17 cellular contexts compared by ENCODE assay signal in genomic region chr2:37641582-37642111, GRCh38. TPM values are rescaled to one million over a fixed set of nuclear protein-coding genes. Genes with fewer than 3 reads are reported as not detected.
DNase-seq lines count a peak whose midpoint lies in the region; ATAC-seq and TF ChIP-seq lines count a peak whose summit lies in the region.
"Had no signal": no experiment of that assay in that cellular context is flagged by ENCODE, and none has a peak within 500 bp of the region (broad histone marks: within the 10 kb centered on the region; RNA-seq: fewer than 3 reads in every experiment).

No MANE protein-coding gene starts in this region.

- H3K4me1 Mint-ChIP-seq in MCF 10A (ENCODE audit: insufficient read depth, unreplicated experiment) = peaks cover 28% of the 10 kb centered on the region

- H3K27me3 Mint-ChIP-seq in MCF 10A (ENCODE audit: insufficient read depth, unreplicated experiment) = no peaks in the 10 kb centered on the region
- H3K27me3 Mint-ChIP-seq: activated CD4-positive, alpha-beta T cell treated with anti-CD3 and anti-CD28 coated beads, Interleukin-2, amount 10 ng/mL, durations not matched to agents 7 days and 5 days; activated naive CD4-positive, alpha-beta T cell treated with anti-CD3 and anti-CD28 coated beads, Interleukin-2, amount 10 ng/mL, durations not matched to agents 7 days and 5 days had no signal

- DNase-seq in EL (peak; percentile 83), glomerular visceral epithelial cell (ENCODE audit: extremely low spot score) (peak; percentile 47), amygdala (lab: John Stamatoyannopoulos, UW) (no peak), NCI-H82 (lab: John Stamatoyannopoulos, UW) (no peak), MCF 10A (ENCODE audit: unreplicated experiment) (no peak)
- no peak for DNase-seq in effector CD4-positive, alpha-beta T cell
- DNase-seq: activated CD4-positive, alpha-beta T cell treated with anti-CD3 and anti-CD28 coated beads, Interleukin-2, amount 10 ng/mL, durations not matched to agents 7 days and 5 days; activated naive CD4-positive, alpha-beta T cell treated with anti-CD3 and anti-CD28 coated beads, Interleukin-2, amount 10 ng/mL, durations not matched to agents 7 days and 5 days; C1 segment of cervical spinal cord; colonic mucosa; NCI-H1105; stimulated activated CD4-positive, alpha-beta T cell treated with anti-CD3 and anti-CD28 coated beads, Interleukin-15, amount 100 ng/mL, for 24 hours; stimulated activated CD8-positive, alpha-beta memory T cell treated with anti-CD3 and anti-CD28 coated beads, Interleukin-4, amount 100 ng/mL, for 48 hours; SW 1271 had no signal

- BruUV-seq in MCF 10A (replicated peaks; lab: Mats Ljungman, UMichigan) = no TSS peak

- intact Hi-C loops in MCF 10A (cut with micrococcal nuclease) = no loop called here

- peaks cover 31% of the 10 kb centered on the region for H3K79me2 ChIP-seq in ACC112 (ENCODE audit: control insufficient read depth, insufficient read depth, low read length, unreplicated experiment)

- peaks cover 65% of the 10 kb centered on the region for H3K4me1 ChIP-seq in ACC112 (ENCODE audit: control insufficient read depth, insufficient read depth, low read length, unreplicated experiment)
- H3K4me1 ChIP-seq: colonic mucosa, neural progenitor cell had no signal

- no peak overlapping the region for H3K27ac Mint-ChIP-seq in MCF 10A (ENCODE audit: low read depth, unreplicated experiment)
- H3K27ac Mint-ChIP-seq: activated CD4-positive, alpha-beta T cell treated with anti-CD3 and anti-CD28 coated beads, Interleukin-2, amount 10 ng/mL, durations not matched to agents 7 days and 5 days; activated naive CD4-positive, alpha-beta T cell treated with anti-CD3 and anti-CD28 coated beads, Interleukin-2, amount 10 ng/mL, durations not matched to agents 7 days and 5 days; neural progenitor cell had no signal

- no peaks in the 10 kb centered on the region for H3K9me3 Mint-ChIP-seq in MCF 10A (ENCODE audit: unreplicated experiment)
- H3K9me3 Mint-ChIP-seq: neural progenitor cell had no signal

- peaks cover 67% of the 10 kb centered on the region for H3K36me3 Mint-ChIP-seq in MCF 10A (ENCODE audit: insufficient read depth, unreplicated experiment)

- H3K4me3 Mint-ChIP-seq in MCF 10A (ENCODE audit: unreplicated experiment) = no peak overlapping the region
- H3K4me3 Mint-ChIP-seq: activated CD4-positive, alpha-beta T cell treated with anti-CD3 and anti-CD28 coated beads, Interleukin-2, amount 10 ng/mL, durations not matched to agents 7 days and 5 days; activated naive CD4-positive, alpha-beta T cell treated with anti-CD3 and anti-CD28 coated beads, Interleukin-2, amount 10 ng/mL, durations not matched to agents 7 days and 5 days; neural progenitor cell had no signal

- peak overlapping the region; percentile 78 for H3K27ac ChIP-seq in ACC112 (ENCODE audit: low read depth, low read length)
- H3K27ac ChIP-seq: colonic mucosa, neural progenitor cell had no signal

- no peak for TF ChIP-seq CTCF in MCF 10A (IDR thresholded peaks at IDR 0.05; ENCODE audit: unreplicated experiment)

- peak; percentile 27 for ATAC-seq in SK-N-SH treated with all-trans-retinoic acid at 6 μM for 48 hours

- no peaks in the 10 kb centered on the region for H3K27me3 ChIP-seq in ACC112 (ENCODE audit: insufficient read depth, low read length)
- H3K27me3 ChIP-seq: colonic mucosa, neural progenitor cell had no signal

- H3K36me3 ChIP-seq in ACC112 (ENCODE audit: insufficient read depth, low read length) = peaks cover 36% of the 10 kb centered on the region
- H3K36me3 ChIP-seq: colonic mucosa, neural progenitor cell had no signal

- CTCF ChIA-PET in MCF 10A (lab: Yijun Ruan, JAX) = interaction anchor here (0.7 kb wide), 1 partner anchor 41 kb away, joined by 3 read pairs; no protein-coding TSS in a partner anchor

- H2AFZ ChIP-seq in ACC112 (ENCODE audit: low read length, unreplicated experiment) = no peak overlapping the region
- H2AFZ ChIP-seq: neural progenitor cell had no signal

- POLR2A ChIA-PET in MCF 10A (lab: Yijun Ruan, JAX) = interaction anchor here (0.6 to 1.9 kb wide), 3 partner anchors 11 to 1003 kb away, joined by 3 to 5 read pairs (median 4); no protein-coding TSS in a partner anchor

- peak overlapping the region; percentile 26; the same call in 1 of the 2 replicates for H3K4me3 ChIP-seq in ACC112 (ENCODE audit: low read depth, low read length)
- H3K4me3 ChIP-seq: colonic mucosa, neural progenitor cell had no signal

TF ChIP-seq in SK-N-SH treated with all-trans-retinoic acid at 6 μM for 48 hours, 23 proteins besides CTCF, POLR2A, EP300 and RAD21:
- no peak for TF ChIP-seq ZFP30 (CRISPR knock-in tag; IDR thresholded peaks at IDR 0.05)
- TF ChIP-seq TOX (CRISPR knock-in tag; IDR thresholded peaks at IDR 0.05; ENCODE audit: borderline replicate concordance) = 0 out of 2 replicates have a peak, but pooled peaks have one; percentile 0
- no peak for TF ChIP-seq GLIS3 (CRISPR knock-in tag; IDR thresholded peaks at IDR 0.05)
- peak; percentile 82 for TF ChIP-seq TSHZ2 (CRISPR knock-in tag; IDR thresholded peaks at IDR 0.05)
- TF ChIP-seq POU6F1 (CRISPR knock-in tag; IDR thresholded peaks at IDR 0.05; ENCODE audit: borderline replicate concordance, low read depth) = 0 out of 2 replicates have a peak, but pooled peaks have one; percentile 44
- TF ChIP-seq ZFP3 (CRISPR knock-in tag; IDR thresholded peaks at IDR 0.05) = no peak
- TF ChIP-seq ZNF565 (CRISPR knock-in tag; conservative IDR thresholded peaks at IDR 0.05; ENCODE audit: low read depth) = peak; percentile 68; the same call in 1 of the 2 replicates
- peak; percentile 28; the same call in 1 of the 2 replicates for TF ChIP-seq BACH2 (CRISPR knock-in tag; IDR thresholded peaks at IDR 0.05; ENCODE audit: borderline replicate concordance)
- TF ChIP-seq ESRRG (CRISPR knock-in tag; IDR thresholded peaks at IDR 0.05) = no peak
- no peak for TF ChIP-seq ARNTL (CRISPR knock-in tag; IDR thresholded peaks at IDR 0.05; ENCODE audit: borderline replicate concordance, low read depth)
- TF ChIP-seq CREB5 (CRISPR knock-in tag; IDR thresholded peaks at IDR 0.05; ENCODE audit: low read depth) = no peak
- TF ChIP-seq ISL1 (CRISPR knock-in tag; IDR thresholded peaks at IDR 0.05) = peak; percentile 38; the same call in 1 of the 2 replicates
- TF ChIP-seq ZNF8 (CRISPR knock-in tag; IDR thresholded peaks at IDR 0.05) = no peak
- peak; percentile 76 for TF ChIP-seq TCF4 (CRISPR knock-in tag; IDR thresholded peaks at IDR 0.05; ENCODE audit: borderline replicate concordance)

RNA-seq across cellular contexts. Expression of gene CDC42EP3, which starts 29.8 kb away (rescaled TPM):
- total RNA-seq in MCF 10A (2022) = 55.4 and 61.3 TPM in 2 replicates

Comparison
In these comparisons a context has a peak if more than half of its experiments do, and no peak if none do; other contexts are left out.
1. DNase-seq: peak in EL (single experiment) and glomerular visceral epithelial cell (single experiment); none in amygdala (0 of 56), effector CD4-positive, alpha-beta T cell (single experiment), NCI-H82 (single experiment) and MCF 10A (single experiment).